ENCODE assay signal across 2 cellular contexts in the genomic region with DNA sequence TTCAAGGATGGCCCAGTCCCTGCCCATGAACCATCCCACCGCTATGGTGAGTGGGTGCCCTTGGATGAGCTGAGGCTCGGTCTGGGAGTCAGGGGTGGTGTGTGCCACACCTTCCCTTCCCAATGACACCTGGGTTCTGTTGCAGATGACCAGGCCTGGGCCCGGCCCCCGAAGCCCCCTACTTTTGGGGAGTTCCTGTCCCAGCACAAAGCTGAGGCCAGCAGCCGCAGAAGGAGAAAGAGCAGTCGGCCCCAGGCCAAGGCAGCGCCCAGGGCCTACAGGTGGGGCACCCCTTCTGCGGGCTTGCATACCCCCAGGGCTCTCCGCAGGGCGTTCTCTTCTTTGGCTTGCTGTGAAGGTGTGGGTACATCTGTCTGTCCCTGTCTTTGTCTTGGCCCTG.
TF ChIP-seq lines count a peak whose summit lies in the region.

No MANE protein-coding gene starts in this region.

TF ChIP-seq in K562, 482 proteins besides CTCF, POLR2A, EP300 and RAD21:
- TF ChIP-seq FOS (IDR thresholded peaks at IDR 0.05; ENCODE audit: extremely low read depth, insufficient read length) (no peak), POLR2G (IDR thresholded peaks at IDR 0.05; ENCODE audit: low read depth, low read length) (peak; percentile 37; the same call in 1 of the 2 replicates)

TF ChIP-seq in HEK293T, 16 proteins besides CTCF, POLR2A, EP300 and RAD21:
- TF ChIP-seq ARNT (IDR thresholded peaks at IDR 0.05) = no peak
- TF ChIP-seq, protein P1, sequence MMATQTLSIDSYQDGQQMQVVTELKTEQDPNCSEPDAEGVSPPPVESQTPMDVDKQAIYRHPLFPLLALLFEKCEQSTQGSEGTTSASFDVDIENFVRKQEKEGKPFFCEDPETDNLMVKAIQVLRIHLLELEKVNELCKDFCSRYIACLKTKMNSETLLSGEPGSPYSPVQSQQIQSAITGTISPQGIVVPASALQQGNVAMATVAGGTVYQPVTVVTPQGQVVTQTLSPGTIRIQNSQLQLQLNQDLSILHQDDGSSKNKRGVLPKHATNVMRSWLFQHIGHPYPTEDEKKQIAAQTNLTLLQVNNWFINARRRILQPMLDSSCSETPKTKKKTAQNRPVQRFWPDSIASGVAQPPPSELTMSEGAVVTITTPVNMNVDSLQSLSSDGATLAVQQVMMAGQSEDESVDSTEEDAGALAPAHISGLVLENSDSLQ (IDR thresholded peaks at IDR 0.05) = no peak
- TF ChIP-seq HDGF (IDR thresholded peaks at IDR 0.05; ENCODE audit: borderline replicate concordance) = no peak
- TF ChIP-seq FOXK2 (IDR thresholded peaks at IDR 0.05) = no peak
- TF ChIP-seq SP1 (IDR thresholded peaks at IDR 0.05) = no peak
- TF ChIP-seq CTBP1 (IDR thresholded peaks at IDR 0.05; ENCODE audit: borderline replicate concordance) = no peak
TF ChIP-seq in HEK293T: peak in this region for 0.
